Comparison of ENCODE assay signal across 8 cellular contexts in the genomic region with DNA sequence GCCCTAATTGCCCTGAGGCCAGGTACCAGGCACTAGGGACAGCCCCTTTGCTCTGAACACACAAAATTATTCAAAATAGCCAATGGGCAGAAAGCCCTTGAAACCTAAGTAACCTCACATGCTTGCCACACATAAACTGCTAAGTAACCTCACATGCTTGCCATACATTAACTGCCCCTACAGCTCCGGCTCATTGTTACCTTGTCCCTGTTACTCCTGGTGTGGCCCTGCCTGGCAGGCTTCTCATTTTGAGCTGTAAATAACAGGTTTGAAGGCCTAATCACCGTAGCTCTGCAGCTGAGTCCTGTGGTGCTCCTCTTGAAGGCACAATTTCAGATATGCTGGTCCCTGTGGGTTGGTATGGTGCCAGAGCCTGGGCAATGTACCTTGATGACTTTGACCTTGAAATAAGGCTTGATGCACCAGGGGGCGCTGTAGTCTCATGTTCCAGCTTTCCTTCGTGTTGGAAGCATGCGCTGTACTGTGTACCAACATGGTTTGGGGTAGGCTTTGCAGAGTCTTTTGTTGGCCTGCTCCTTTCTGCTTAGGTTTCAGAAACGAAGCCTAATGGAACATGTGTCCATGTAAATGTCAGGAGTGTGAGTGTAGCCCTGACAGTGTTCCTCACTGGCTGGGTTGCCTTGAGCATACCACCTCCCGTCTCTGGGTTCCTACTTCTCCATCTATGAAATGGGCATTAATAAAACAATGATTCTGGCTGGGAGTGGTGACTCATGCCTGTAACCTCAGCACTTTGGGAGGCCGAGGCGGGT. TPM values are rescaled to one million over a fixed set of nuclear protein-coding genes. Genes with fewer than 3 reads are reported as not detected.
DNase-seq lines count a peak whose midpoint lies in the region; ATAC-seq and TF ChIP-seq lines count a peak whose summit lies in the region.

No MANE protein-coding gene starts in this region.

- H3K4me3 Mint-ChIP-seq in CD14-positive monocyte = no peak overlapping the region

- peak; percentile 89 for TF ChIP-seq CTCF in CD14-positive monocyte (IDR thresholded peaks at IDR 0.05)

- intact Hi-C loops in CD14-positive monocyte (cut with micrococcal nuclease) = loop anchor here (2.0 to 5.0 kb wide), 3 partner anchors 127 to 425 kb away; no protein-coding TSS in a partner anchor

- no peaks in the 10 kb centered on the region for H3K36me3 Mint-ChIP-seq in CD14-positive monocyte

- no peaks in the 10 kb centered on the region for H3K27me3 Mint-ChIP-seq in CD14-positive monocyte (ENCODE audit: low read depth in 3 of 3)

- H3K4me1 Mint-ChIP-seq in CD14-positive monocyte = peaks cover 11% of the 10 kb centered on the region

- peak; percentile 87 for ATAC-seq in GM19043 (IDR thresholded peaks at IDR 0.05; ENCODE audit: low read depth, unreplicated experiment)
- peak; percentile 92 for ATAC-seq in HG03439 (IDR thresholded peaks at IDR 0.05; ENCODE audit: unreplicated experiment)

- DNase-seq in CD14-positive monocyte (ENCODE audit: low spot score) (peak; percentile 69), NCI-H748 treated with DMSO at 0.1 percent for 48 hours (lab: John Stamatoyannopoulos, UW) (peak; percentile 61), ecto neural progenitor cell (ENCODE audit: low spot score) (peak; percentile 72), middle frontal gyrus (ENCODE audit: extremely low spot score, low spot score) (peak; percentile 44)
- peak; percentile 95 to 96 for DNase-seq in activated CD4-positive, alpha-beta T cell treated with anti-CD3 and anti-CD28 coated beads, Interleukin-2, amount 50 U/mL, for 24 hours (ENCODE audit: low read depth in 1 of 2, low spot score in 1 of 2)
- DNase-seq in stimulated activated CD8-positive, alpha-beta memory T cell treated with anti-CD3 and anti-CD28 coated beads, Interleukin-4, amount 100 ng/mL, for 4 hours (ENCODE audit: low read depth in 2 of 2, low spot score in 1 of 2) = peak; percentile 72 to 98

- H3K27ac Mint-ChIP-seq in CD14-positive monocyte = peak overlapping the region in 1 of 7 donors; percentile 50

- peaks cover 0 to 2% (median 0%) of the 10 kb centered on the region in 7 donors for H3K9me3 Mint-ChIP-seq in CD14-positive monocyte

RNA-seq across cellular contexts. Expression of a gene that starts 3.8 kb away (rescaled TPM):
- under 1 TPM in 1 of 2 donors, not detected in 1; 0.04 TPM for polyA plus RNA-seq in CD14-positive monocyte

Comparison
In these comparisons a context has a peak if more than half of its experiments do, and no peak if none do; other contexts are left out.
1. Peak in every context shown above with its lines: DNase-seq and ATAC-seq.
2. DNase-seq: peak in every context shown above with its lines; median percentile 96 in activated CD4-positive, alpha-beta T cell treated with anti-CD3 and anti-CD28 coated beads, Interleukin-2, amount 50 U/mL, for 24 hours; 85 in stimulated activated CD8-positive, alpha-beta memory T cell treated with anti-CD3 and anti-CD28 coated beads, Interleukin-4, amount 100 ng/mL, for 4 hours; 72 in ecto neural progenitor cell; 69 in CD14-positive monocyte; 61 in NCI-H748 treated with DMSO at 0.1 percent for 48 hours; 44 in middle frontal gyrus.